ENCODE assay signal across 8 cellular contexts in the genomic region with DNA sequence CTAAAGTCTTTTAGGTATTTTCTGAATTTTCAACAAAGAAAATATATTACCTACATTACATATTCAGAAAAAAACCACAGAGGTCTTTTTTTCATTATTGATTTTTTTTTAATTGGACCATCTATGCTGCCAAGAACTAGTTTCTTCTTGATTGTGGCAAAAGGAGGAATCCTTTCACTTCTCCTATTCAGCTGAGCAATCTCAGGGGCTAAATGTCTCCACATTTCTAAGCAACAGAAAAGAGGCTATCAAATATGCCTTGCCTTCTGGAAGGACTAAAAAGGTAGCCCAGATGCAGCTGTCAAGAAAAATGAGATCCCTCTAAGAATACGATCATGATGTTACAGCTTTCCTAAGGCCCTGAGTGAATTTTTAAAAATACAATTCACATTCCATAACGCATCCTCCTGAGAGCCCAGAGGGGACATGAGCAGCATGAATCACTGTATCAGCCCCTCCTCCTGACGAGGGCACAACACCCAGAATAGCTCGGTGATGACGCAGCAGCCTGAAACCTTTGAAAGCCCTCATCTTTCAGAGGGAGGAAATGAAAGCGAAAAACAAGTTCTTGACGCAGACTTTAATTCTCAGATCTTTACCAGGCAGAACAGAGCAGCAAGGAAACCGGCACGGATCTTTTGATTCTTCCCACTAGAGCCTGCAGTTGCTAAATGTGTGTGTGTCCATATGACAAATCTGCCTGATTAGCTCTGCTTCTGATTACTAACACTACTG. TPM values are rescaled to one million over a fixed set of nuclear protein-coding genes. Genes with fewer than 3 reads are reported as not detected.
DNase-seq lines count a peak whose midpoint lies in the region; ATAC-seq and TF ChIP-seq lines count a peak whose summit lies in the region.

No MANE protein-coding gene starts in this region.

- H3K4me1 Mint-ChIP-seq in Calu3 (ENCODE audit: low read depth, unreplicated experiment): peaks cover 9% of the 10 kb centered on the region

- peak overlapping the region; percentile 91 for H3K27ac Mint-ChIP-seq in Calu3 (ENCODE audit: unreplicated experiment)

- DNase-seq in Calu3: peak; percentile 81
- DNase-seq in T-helper 22 cell (ENCODE audit: low read depth): peak; percentile 85
- peak; percentile 97 for DNase-seq in astrocyte of the hippocampus (ENCODE audit: low read depth, low spot score)
- peak; percentile 75 to 89 for DNase-seq in hippocampal formation (lab: John Stamatoyannopoulos, UW)
- DNase-seq in retinal pigment epithelial cell (ENCODE audit: low read depth): peak; percentile 96
- no peak for DNase-seq in DMS79 (lab: John Stamatoyannopoulos, UW)

- intact Hi-C loops in Calu3 (cut with micrococcal nuclease; ENCODE audit: unreplicated experiment): loop anchor here (5.0 kb wide), 1 partner anchor 80 kb away; a partner anchor contains a TSS

- CTCF ChIA-PET in Calu3 (lab: Charles Lee): interaction anchor here (0.5 to 0.9 kb wide), 2 partner anchors 64 to 113 kb away, joined by 3 to 5 read pairs; no protein-coding TSS in a partner anchor

- H3K4me3 ChIP-seq in retinal pigment epithelial cell (ENCODE audit: low read length): peak overlapping the region; percentile 35

- peak overlapping the region; percentile 50 for H3K4me3 Mint-ChIP-seq in Calu3 (ENCODE audit: low read depth, unreplicated experiment)

- H3K27me3 Mint-ChIP-seq in Calu3 (ENCODE audit: unreplicated experiment): no peaks in the 10 kb centered on the region

- TF ChIP-seq CTCF in Calu3 (IDR thresholded peaks at IDR 0.05; ENCODE audit: unreplicated experiment) (no peak), retinal pigment epithelial cell (conservative IDR thresholded peaks at IDR 0.05; ENCODE audit: low read depth, low read length) (no peak)

- no peaks in the 10 kb centered on the region for H3K9me3 Mint-ChIP-seq in Calu3 (ENCODE audit: low read depth, unreplicated experiment)

- no TSS peak for BruUV-seq in Calu3 (replicated peaks; lab: Mats Ljungman, UMichigan)

- ATAC-seq in GM21576 (IDR thresholded peaks at IDR 0.05; ENCODE audit: unreplicated experiment): peak; percentile 80

- peak; percentile 45; the same call in 1 of the 2 replicates for TF ChIP-seq EP300 in Ishikawa (IDR thresholded peaks at IDR 0.05; ENCODE audit: borderline replicate concordance)

- no peak for TF ChIP-seq RAD21 in Ishikawa (IDR thresholded peaks at IDR 0.05; ENCODE audit: low read depth)

- H3K36me3 Mint-ChIP-seq in Calu3 (ENCODE audit: insufficient read depth, unreplicated experiment): peaks cover 5% of the 10 kb centered on the region

TF ChIP-seq in Ishikawa, 13 proteins besides CTCF, POLR2A, EP300 and RAD21:
- no peak for TF ChIP-seq CEBPB (IDR thresholded peaks at IDR 0.05)
- TF ChIP-seq, protein P1, sequence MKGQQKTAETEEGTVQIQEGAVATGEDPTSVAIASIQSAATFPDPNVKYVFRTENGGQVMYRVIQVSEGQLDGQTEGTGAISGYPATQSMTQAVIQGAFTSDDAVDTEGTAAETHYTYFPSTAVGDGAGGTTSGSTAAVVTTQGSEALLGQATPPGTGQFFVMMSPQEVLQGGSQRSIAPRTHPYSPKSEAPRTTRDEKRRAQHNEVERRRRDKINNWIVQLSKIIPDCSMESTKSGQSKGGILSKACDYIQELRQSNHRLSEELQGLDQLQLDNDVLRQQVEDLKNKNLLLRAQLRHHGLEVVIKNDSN (IDR thresholded peaks at IDR 0.05): no peak
- 0 out of 2 replicates have a peak, but pooled peaks have one; percentile 28 for TF ChIP-seq YY1 (IDR thresholded peaks at IDR 0.05; ENCODE audit: low read depth)
- peak; percentile 57; the same call in 1 of the 2 replicates for TF ChIP-seq CREB1 (IDR thresholded peaks at IDR 0.05; ENCODE audit: low read depth)
- TF ChIP-seq, protein P2, sequence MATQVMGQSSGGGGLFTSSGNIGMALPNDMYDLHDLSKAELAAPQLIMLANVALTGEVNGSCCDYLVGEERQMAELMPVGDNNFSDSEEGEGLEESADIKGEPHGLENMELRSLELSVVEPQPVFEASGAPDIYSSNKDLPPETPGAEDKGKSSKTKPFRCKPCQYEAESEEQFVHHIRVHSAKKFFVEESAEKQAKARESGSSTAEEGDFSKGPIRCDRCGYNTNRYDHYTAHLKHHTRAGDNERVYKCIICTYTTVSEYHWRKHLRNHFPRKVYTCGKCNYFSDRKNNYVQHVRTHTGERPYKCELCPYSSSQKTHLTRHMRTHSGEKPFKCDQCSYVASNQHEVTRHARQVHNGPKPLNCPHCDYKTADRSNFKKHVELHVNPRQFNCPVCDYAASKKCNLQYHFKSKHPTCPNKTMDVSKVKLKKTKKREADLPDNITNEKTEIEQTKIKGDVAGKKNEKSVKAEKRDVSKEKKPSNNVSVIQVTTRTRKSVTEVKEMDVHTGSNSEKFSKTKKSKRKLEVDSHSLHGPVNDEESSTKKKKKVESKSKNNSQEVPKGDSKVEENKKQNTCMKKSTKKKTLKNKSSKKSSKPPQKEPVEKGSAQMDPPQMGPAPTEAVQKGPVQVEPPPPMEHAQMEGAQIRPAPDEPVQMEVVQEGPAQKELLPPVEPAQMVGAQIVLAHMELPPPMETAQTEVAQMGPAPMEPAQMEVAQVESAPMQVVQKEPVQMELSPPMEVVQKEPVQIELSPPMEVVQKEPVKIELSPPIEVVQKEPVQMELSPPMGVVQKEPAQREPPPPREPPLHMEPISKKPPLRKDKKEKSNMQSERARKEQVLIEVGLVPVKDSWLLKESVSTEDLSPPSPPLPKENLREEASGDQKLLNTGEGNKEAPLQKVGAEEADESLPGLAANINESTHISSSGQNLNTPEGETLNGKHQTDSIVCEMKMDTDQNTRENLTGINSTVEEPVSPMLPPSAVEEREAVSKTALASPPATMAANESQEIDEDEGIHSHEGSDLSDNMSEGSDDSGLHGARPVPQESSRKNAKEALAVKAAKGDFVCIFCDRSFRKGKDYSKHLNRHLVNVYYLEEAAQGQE (IDR thresholded peaks at IDR 0.05; ENCODE audit: low read depth): no peak
- TF ChIP-seq FOXM1 (IDR thresholded peaks at IDR 0.05; ENCODE audit: borderline replicate concordance, low read depth): 0 out of 2 replicates have a peak, but pooled peaks have one; percentile 13
- TF ChIP-seq, protein P3, sequence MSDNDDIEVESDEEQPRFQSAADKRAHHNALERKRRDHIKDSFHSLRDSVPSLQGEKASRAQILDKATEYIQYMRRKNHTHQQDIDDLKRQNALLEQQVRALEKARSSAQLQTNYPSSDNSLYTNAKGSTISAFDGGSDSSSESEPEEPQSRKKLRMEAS (IDR thresholded peaks at IDR 0.05): no peak
- no peak for TF ChIP-seq TAF1 (IDR thresholded peaks at IDR 0.05; ENCODE audit: low read depth)
- TF ChIP-seq TCF12 (IDR thresholded peaks at IDR 0.05; ENCODE audit: low read depth): peak; percentile 41; the same call in 1 of the 2 replicates
- TF ChIP-seq TEAD4 (IDR thresholded peaks at IDR 0.05): peak; percentile 79
- TF ChIP-seq EGR1 (IDR thresholded peaks at IDR 0.05): no peak

RNA-seq across cellular contexts. Expression of a gene that starts 24.6 kb away (rescaled TPM):
- 22.9 and 32.2 TPM in 2 replicates for total RNA-seq in Calu3 (2022)

RNA-seq across cellular contexts. Expression of a gene that starts 37.5 kb away (rescaled TPM):
- total RNA-seq in Calu3 (2022): 37.4 and 37.6 TPM in 2 replicates
